11 cellular contexts compared by ENCODE assay signal in genomic region chrX:82041034-82041433, GRCh38.
"Had no signal": no experiment of that assay in that cellular context is flagged by ENCODE, and none has a peak within 500 bp of the region (broad histone marks: within the 10 kb centered on the region; RNA-seq: fewer than 3 reads in every experiment).

No MANE protein-coding gene starts in this region.

- FAIRE-seq: H1, H54 had no signal

- H3K4me2 ChIP-seq: GM23338 had no signal

- H3K4me1 ChIP-seq: HAP-1 had no signal

- H3K4me3 Mint-ChIP-seq: GM23338, H9, HFFc6 had no signal

- ATAC-seq: GM23338, HCT116 had no signal

- H2AFZ ChIP-seq: GM23248, GM23338 had no signal

- H3K36me3 ChIP-seq: HAP-1 had no signal

- H3K4me3 ChIP-seq: GM23248, GM23338, HAP-1 had no signal

- H3K27ac ChIP-seq: GM23248 had no signal

- H3K9ac ChIP-seq: GM23248 had no signal

- DNase-seq: GM23248, GOT3, H7, H9, HCEC 1CT, HFFc6 had no signal

- H3K27ac Mint-ChIP-seq: GM23338, H9, HFFc6 had no signal

- H3K4me1 Mint-ChIP-seq: GM23338, H9 had no signal
